ENCODE assay signal across 9 cellular contexts in genomic region chr5:135386886-135387628, GRCh38. TPM values are rescaled to one million over a fixed set of nuclear protein-coding genes. Genes with fewer than 3 reads are reported as not detected.
DNase-seq lines count a peak whose midpoint lies in the region; TF ChIP-seq lines count a peak whose summit lies in the region.
"Had no signal": no experiment of that assay in that cellular context is flagged by ENCODE, and none has a peak within 500 bp of the region (broad histone marks: within the 10 kb centered on the region; RNA-seq: fewer than 3 reads in every experiment).

No MANE protein-coding gene starts in this region.

- peaks cover 28% of the 10 kb centered on the region for H4K20me1 ChIP-seq in SK-N-SH (ENCODE audit: insufficient read depth)

- 0 out of 2 replicates have a peak overlapping the region, but pooled peaks have one; percentile 6 for H3K9ac ChIP-seq in SK-N-SH

- CTCF ChIA-PET in SK-N-SH (lab: Yijun Ruan, JAX): interaction anchor here (1.1 kb wide), 1 partner anchor 17 kb away, joined by 4 read pairs; no protein-coding TSS in a partner anchor

- no peaks in the 10 kb centered on the region for H3K9me3 ChIP-seq in SK-N-SH
- H3K9me3 ChIP-seq in prostate gland: no peaks in the 10 kb centered on the region
- H3K9me3 ChIP-seq: HAP-1 had no signal

- H3K9me2 ChIP-seq in SK-N-SH: no peaks in the 10 kb centered on the region

- TF ChIP-seq EP300 in SK-N-SH (IDR thresholded peaks at IDR 0.05; ENCODE audit: borderline replicate concordance in 1 of 2, low read depth in 1 of 2, low read length in 1 of 2): no peak

- TF ChIP-seq CTCF in SK-N-SH (IDR thresholded peaks at IDR 0.05) (no peak), foreskin fibroblast (IDR thresholded peaks at IDR 0.05; ENCODE audit: low read depth, low read length) (no peak), prostate gland (IDR thresholded peaks at IDR 0.05) (no peak)

- H3K4me1 ChIP-seq in SK-N-SH (ENCODE audit: control insufficient read depth in 1 of 2, insufficient read depth in 2 of 2, low read depth in 1 of 2, low read length in 1 of 2) (peaks cover 33 to 36% of the 10 kb centered on the region in 2 experiments), prostate gland (replicated peaks) (peaks cover 3% of the 10 kb centered on the region)
- H3K4me1 ChIP-seq: HAP-1 had no signal

- H3K36me3 ChIP-seq in SK-N-SH (replicated peaks in 1 of 2; ENCODE audit: control insufficient read depth in 1 of 2, insufficient read depth in 2 of 2, low read length in 1 of 2) (peaks cover 45 to 76% of the 10 kb centered on the region in 2 experiments), prostate gland (peaks cover 0 to 4% of the 10 kb centered on the region in 2 donors)

- peak overlapping the region; percentile 63 for H3K4me2 ChIP-seq in SK-N-SH

- TF ChIP-seq RAD21 in SK-N-SH (IDR thresholded peaks at IDR 0.05; ENCODE audit: low read length): no peak

- H3K4me3 ChIP-seq in SK-N-SH (ENCODE audit: low read depth in 2 of 2, low read length in 1 of 2) (no peak overlapping the region), foreskin fibroblast (ENCODE audit: low read depth in 1 of 2, low read length in 2 of 2) (no peak overlapping the region), skeletal muscle cell (ENCODE audit: low read depth, low read length) (no peak overlapping the region), prostate gland (no peak overlapping the region)
- H3K4me3 ChIP-seq: HAP-1 had no signal

- H3K27ac ChIP-seq in SK-N-SH (ENCODE audit: low read depth in 2 of 2, low read length in 1 of 2) (peak overlapping the region; percentile 4 to 66; a peak in 2 of 4 replicates), prostate gland (no peak overlapping the region)

- POLR2A ChIA-PET in SK-N-SH (lab: Yijun Ruan, JAX): interaction anchor here (0.6 kb wide), 1 partner anchor 24 kb away, joined by 3 read pairs; no protein-coding TSS in a partner anchor

- H3F3A ChIP-seq in SK-N-SH (replicated peaks; ENCODE audit: insufficient read depth): peaks cover 10% of the 10 kb centered on the region

- DNase-seq in GM03348 (ENCODE audit: low spot score): peak; percentile 75
- DNase-seq in SK-N-SH: no peak
- DNase-seq in foreskin fibroblast: peak; percentile 88 to 94
- DNase-seq in skeletal muscle cell (ENCODE audit: low read depth): peak; percentile 85
- DNase-seq in stimulated activated naive CD4-positive, alpha-beta T cell (lab: John Stamatoyannopoulos, UW): no peak
- DNase-seq in prostate gland (ENCODE audit: low spot score): no peak
- DNase-seq in stimulated activated CD4-positive, alpha-beta T cell treated with anti-CD3 and anti-CD28 coated beads, Interleukin-4, amount 100 ng/mL, for 24 hours: no peak
- no peak for DNase-seq in activated naive CD4-positive, alpha-beta T cell treated with Interleukin-2 at 50 U/mL for 16 hours

- no peak overlapping the region for H2AFZ ChIP-seq in SK-N-SH (ENCODE audit: low read depth)

- peaks cover 97% of the 10 kb centered on the region for H3K79me2 ChIP-seq in SK-N-SH (ENCODE audit: insufficient read depth)

- H3K27me3 ChIP-seq in SK-N-SH (ENCODE audit: insufficient read depth) (no peaks in the 10 kb centered on the region), prostate gland (replicated peaks; ENCODE audit: insufficient read depth) (no peaks in the 10 kb centered on the region)

- intact Hi-C loops in prostate gland (cut with DNase I): no loop called here

- no peak for TF ChIP-seq POLR2A in prostate gland (IDR thresholded peaks at IDR 0.05)

- 79% methylated on average over 7 of the region's 8 CpGs for WGBS in SK-N-SH (ENCODE audit: low lambda C conversion rate)
- WGBS in prostate gland: 86% methylated on average over 8 of the region's 8 CpGs

TF ChIP-seq in SK-N-SH, 30 proteins besides CTCF, POLR2A, EP300 and RAD21:
- TF ChIP-seq NFIC (IDR thresholded peaks at IDR 0.05; ENCODE audit: borderline replicate concordance) (peak; percentile 69; the same call in 1 of the 2 replicates), POLR2AphosphoS5 (IDR thresholded peaks at IDR 0.05; ENCODE audit: low read depth, low read length) (no peak)
TF ChIP-seq in SK-N-SH: peak in this region for 1.

RNA-seq across cellular contexts. Expression of gene MACROH2A1, which starts 12.0 kb away (rescaled TPM):
- polyA plus RNA-seq in SK-N-SH (2012; rRNA removed): 146 and 165 TPM in 2 replicates
- polyA plus RNA-seq in SK-N-SH (2012; cell fraction: cytosol; rRNA removed): 96.4 and 128 TPM in 2 replicates
- 251 and 315 TPM in 2 replicates for polyA plus RNA-seq in SK-N-SH (2012; cell fraction: nucleus; rRNA removed)
- 100 to 1,000 TPM; 189 to 191 TPM for total RNA-seq in prostate gland

Comparison
In these comparisons a context has a peak if more than half of its experiments do, and no peak if none do; other contexts are left out.
1. DNase-seq: peak in GM03348 (single experiment), foreskin fibroblast (2 of 2) and skeletal muscle cell (single experiment); none in SK-N-SH (single experiment), stimulated activated naive CD4-positive, alpha-beta T cell (0 of 6), prostate gland (single experiment), stimulated activated CD4-positive, alpha-beta T cell treated with anti-CD3 and anti-CD28 coated beads, Interleukin-4, amount 100 ng/mL, for 24 hours (single experiment) and activated naive CD4-positive, alpha-beta T cell treated with Interleukin-2 at 50 U/mL for 16 hours (single experiment).
2. H3K27ac ChIP-seq: peak in SK-N-SH (2 of 2); none in prostate gland (0 of 2).